18 cellular contexts compared by ENCODE assay signal in the genomic region with DNA sequence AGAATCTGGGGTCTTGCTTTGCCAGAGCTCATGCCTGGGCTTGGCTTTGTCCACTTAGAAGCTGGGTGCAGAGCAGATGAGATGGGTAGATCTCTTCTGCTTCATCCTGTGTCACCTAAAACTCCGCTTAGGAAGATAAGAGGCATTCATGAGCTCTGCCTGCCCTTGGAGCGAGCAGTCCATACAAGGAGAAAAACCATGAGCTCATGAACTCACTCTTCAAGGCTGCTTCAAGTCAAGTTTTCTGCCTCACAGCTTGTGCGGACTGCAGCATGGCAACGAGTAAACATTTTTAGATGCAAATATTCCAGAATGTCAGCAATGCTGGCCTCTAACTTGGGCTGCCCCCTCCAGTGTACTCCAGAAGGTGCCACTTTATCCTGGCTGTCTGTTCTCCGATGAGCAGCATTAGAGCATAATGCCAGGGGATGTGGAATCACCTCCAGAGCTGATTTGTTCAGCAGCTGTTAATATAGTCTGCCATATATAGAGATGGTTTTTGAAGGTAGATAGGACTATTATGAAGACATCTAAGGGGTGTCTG. TPM values are rescaled to one million over a fixed set of nuclear protein-coding genes. Genes with fewer than 3 reads are reported as not detected.
A peak's percentile ranks its signal among the peaks of the same experiment; 100 is the strongest.
DNase-seq lines count a peak whose midpoint lies in the region; ATAC-seq and TF ChIP-seq lines count a peak whose summit lies in the region.
"Had no signal": no experiment of that assay in that cellular context is flagged by ENCODE, and none has a peak within 500 bp of the region (broad histone marks: within the 10 kb centered on the region; RNA-seq: fewer than 3 reads in every experiment).

No MANE protein-coding gene starts in this region.

- TF ChIP-seq CTCF in C4-2B (conservative IDR thresholded peaks at IDR 0.05) (no peak), gastrocnemius medialis (IDR thresholded peaks at IDR 0.05 in 4 of 5, conservative IDR thresholded peaks at IDR 0.05 in 1 of 5) (no peak)

- DNase-seq in NCI-H526 treated with DMSO at 0.1 percent for 48 hours (lab: John Stamatoyannopoulos, UW): peak; percentile 21
- peak in 1 of 3 donors; percentile 44 for DNase-seq in right cardiac atrium
- DNase-seq in gastrocnemius medialis: no peak
- DNase-seq in stimulated activated CD4-positive, alpha-beta T cell treated with anti-CD3 and anti-CD28 coated beads, Interleukin-4, amount 100 ng/mL, for 1 hour: no peak
- no peak for DNase-seq in OCI-M2 (lab: John Stamatoyannopoulos, UW; ENCODE audit: unreplicated experiment)
- no peak for DNase-seq in NCI-H1436 (lab: John Stamatoyannopoulos, UW)
- DNase-seq: ACHN; AML-193; CD4-positive, CD25-positive, alpha-beta regulatory T cell; MV-4-11; NCI-H1417 treated with DMSO at 0.1 percent for 48 hours; NCI-H2081 treated with DMSO at 0.1 percent for 48 hours; NCI-H524 treated with DMSO at 0.1 percent for 48 hours had no signal

- whole genome bisulfite sequencing in right cardiac atrium: 69% methylated on average over 5 of the region's 5 CpGs

- ATAC-seq in right cardiac atrium (peak; percentile 55 to 59), gastrocnemius medialis (no peak), GM18909 (IDR thresholded peaks at IDR 0.05; ENCODE audit: poor library complexity, unreplicated experiment) (no peak)
- ATAC-seq: K562 had no signal

- no peak overlapping the region for H3K4me3 ChIP-seq in right cardiac atrium (ENCODE audit: low read length)
- no peak overlapping the region for H3K4me3 ChIP-seq in gastrocnemius medialis
- H3K4me3 ChIP-seq: GM23338, K562 had no signal

- H3K27me3 ChIP-seq in right cardiac atrium (ENCODE audit: control insufficient read depth, insufficient read depth): no peaks in the 10 kb centered on the region
- no peaks in the 10 kb centered on the region for H3K27me3 ChIP-seq in gastrocnemius medialis

- intact Hi-C loops in right cardiac atrium (cut with DNase I) (no loop called here), gastrocnemius medialis (cut with DNase I; ENCODE audit: low total_unique reads) (loop anchor here (10.0 kb wide), 1 partner anchor 407 kb away; a partner anchor contains a TSS)

- H3K9me3 ChIP-seq in right cardiac atrium (ENCODE audit: control insufficient read depth, low read length): no peaks in the 10 kb centered on the region
- H3K9me3 ChIP-seq in gastrocnemius medialis: no peaks in the 10 kb centered on the region

- H3K36me3 ChIP-seq in gastrocnemius medialis: peaks cover under 1 to 41% of the 10 kb centered on the region in 2 donors

- peaks cover 10% of the 10 kb centered on the region for H3K4me1 ChIP-seq in right cardiac atrium (ENCODE audit: control insufficient read depth, insufficient read depth, low read length)
- peaks cover 15% of the 10 kb centered on the region in 2 donors for H3K4me1 ChIP-seq in gastrocnemius medialis

- H3K27ac ChIP-seq in C4-2B (peak overlapping the region; percentile 70), right cardiac atrium (ENCODE audit: low read length) (peak overlapping the region; percentile 61), gastrocnemius medialis (peak overlapping the region; percentile 76 to 100 (median 99))

- in situ Hi-C loops in gastrocnemius medialis (cut with MboI; ENCODE audit: low sequenced_read_pairs in 4 of 4): no loop called here

- TF ChIP-seq POLR2A in gastrocnemius medialis (IDR thresholded peaks at IDR 0.05): peak in 1 of 2 donors; percentile 1

RNA-seq across cellular contexts. Expression of a gene that starts 10.7 kb away (rescaled TPM):
- total RNA-seq in right cardiac atrium (100 to 1,000 TPM; 188 to 264 (median 233) TPM), gastrocnemius medialis (100 to 1,000 TPM in 1 of 4 donors, 10 to 100 TPM in 3; 50.7 to 101 (median 63.5) TPM)
- polyA plus RNA-seq in right cardiac atrium: 376 TPM

RNA-seq across cellular contexts. Expression of a gene that starts 24.5 kb away (rescaled TPM):
- total RNA-seq in right cardiac atrium (10 to 100 TPM in 3 of 4 donors, 1 to 10 TPM in 1; 10.0 to 44.4 (median 27.1) TPM), gastrocnemius medialis (100 to 1,000 TPM; 287 to 570 (median 348) TPM)
- 14.4 TPM for polyA plus RNA-seq in right cardiac atrium
- total RNA-seq: CD4-positive, CD25-positive, alpha-beta regulatory T cell; K562; OCI-LY7 had no signal
- polyA plus RNA-seq: CD4-positive, CD25-positive, alpha-beta regulatory T cell; K562 had no signal

Comparison
In these comparisons a context has a peak if more than half of its experiments do, and no peak if none do; other contexts are left out.
1. ATAC-seq: peak in right cardiac atrium (2 of 2); none in gastrocnemius medialis (0 of 2) and GM18909 (single experiment).
2. RNA of a gene that starts 24.5 kb away (total RNA-seq): 287 to 570 TPM in gastrocnemius medialis; 10.0 to 44.4 TPM in right cardiac atrium; every median in the first group is over 4 times any median in the second.
3. Peak in every context shown above with its lines, with median percentiles within 50 percentile points of each other: H3K27ac ChIP-seq.